In genomic region chr11:6457581-6458320, GRCh38 we compare ENCODE assay signal across 25 cellular contexts. TPM values are rescaled to one million over a fixed set of nuclear protein-coding genes. Genes with fewer than 3 reads are reported as not detected.
"Had no signal": no experiment of that assay in that cellular context is flagged by ENCODE, and none has a peak within 500 bp of the region (broad histone marks: within the 10 kb centered on the region; RNA-seq: fewer than 3 reads in every experiment).

No MANE protein-coding gene starts in this region.

- H3K27ac ChIP-seq: cardiac muscle cell, colonic mucosa, epithelial cell of prostate, left ventricle myocardium inferior, right lobe of liver, skin epidermis had no signal

- H3K4me3 Mint-ChIP-seq: activated CD4-positive, alpha-beta T cell treated with anti-CD3 and anti-CD28 coated beads for 36 hours; activated CD8-positive, alpha-beta T cell treated with anti-CD3 and anti-CD28 coated beads, Interleukin-2, amount 10 ng/mL, durations not matched to agents 7 days and 5 days; activated T-cell treated with anti-CD3 and anti-CD28 coated beads, Interleukin-2, amount 50 U/mL, for 72 hours; brain; mesothelial cell of epicardium; naive B cell; neural crest cell; stimulated activated naive CD8-positive, alpha-beta T cell treated with anti-CD3 and anti-CD28 coated beads, Interleukin-15, Interleukin-2, amounts not matched to agents 100 ng/mL and 50 ng/mL, for 24 hours had no signal

- H3K4me1 Mint-ChIP-seq: activated CD4-positive, alpha-beta T cell treated with anti-CD3 and anti-CD28 coated beads for 36 hours; brain; naive B cell; neural crest cell had no signal

- H3K4me1 ChIP-seq: colonic mucosa, left ventricle myocardium inferior, right lobe of liver had no signal

- H3K36me3 ChIP-seq: colonic mucosa had no signal

- DNase-seq: activated CD4-positive, alpha-beta T cell treated with anti-CD3 and anti-CD28 coated beads for 36 hours; activated CD4-positive, CD25-positive, alpha-beta regulatory T cell; activated CD8-positive, alpha-beta T cell treated with anti-CD3 and anti-CD28 coated beads, Interleukin-2, amount 10 ng/mL, durations not matched to agents 7 days and 5 days; activated naive CD4-positive, alpha-beta T cell; activated T-cell treated with anti-CD3 and anti-CD28 coated beads for 4 hours; activated T-cell treated with anti-CD3 and anti-CD28 coated beads, Interleukin-2, amount 50 U/mL, for 72 hours; cerebellar nuclear complex; colonic mucosa; effector CD8-positive, alpha-beta T cell; left ventricle myocardium inferior; mammary epithelial cell; naive B cell; right lobe of liver; stimulated activated CD4-positive, alpha-beta T cell treated with anti-CD3 and anti-CD28 coated beads, Interleukin-12 subunit alpha, Interleukin-12 subunit beta, amount 100 ng/mL, for 4 hours; stimulated activated CD4-positive, alpha-beta T cell treated with anti-CD3 and anti-CD28 coated beads, Interleukin-4, amount 100 ng/mL, for 1 hour; substantia nigra; T-helper 1 cell had no signal

- H3K9me3 Mint-ChIP-seq: activated naive CD4-positive, alpha-beta T cell treated with anti-CD3 and anti-CD28 coated beads, Interleukin-2, amount 50 U/mL, for 72 hours; activated T-cell treated with anti-CD3 and anti-CD28 coated beads, Interleukin-2, amount 50 U/mL, for 72 hours; brain; mesothelial cell of epicardium; naive B cell; neural crest cell; stimulated activated naive CD8-positive, alpha-beta T cell treated with anti-CD3 and anti-CD28 coated beads, Interleukin-15, Interleukin-2, amounts not matched to agents 100 ng/mL and 50 ng/mL, for 24 hours had no signal

- H3K27me3 Mint-ChIP-seq: activated CD4-positive, alpha-beta T cell treated with anti-CD3 and anti-CD28 coated beads for 36 hours; brain; naive B cell; stimulated activated naive CD8-positive, alpha-beta T cell treated with anti-CD3 and anti-CD28 coated beads, Interleukin-15, Interleukin-2, amounts not matched to agents 100 ng/mL and 50 ng/mL, for 24 hours had no signal

- H3K36me3 Mint-ChIP-seq: activated naive CD4-positive, alpha-beta T cell treated with anti-CD3 and anti-CD28 coated beads, Interleukin-2, amount 50 U/mL, for 72 hours; mesothelial cell of epicardium had no signal

- H3K27ac Mint-ChIP-seq: activated CD4-positive, alpha-beta T cell treated with anti-CD3 and anti-CD28 coated beads for 36 hours; activated CD8-positive, alpha-beta T cell treated with anti-CD3 and anti-CD28 coated beads, Interleukin-2, amount 10 ng/mL, durations not matched to agents 7 days and 5 days; activated T-cell treated with anti-CD3 and anti-CD28 coated beads, Interleukin-2, amount 50 U/mL, for 72 hours; brain; mesothelial cell of epicardium; stimulated activated naive CD8-positive, alpha-beta T cell treated with anti-CD3 and anti-CD28 coated beads, Interleukin-15, Interleukin-2, amounts not matched to agents 100 ng/mL and 50 ng/mL, for 24 hours had no signal

- H3K27me3 ChIP-seq: cardiac muscle cell, colonic mucosa, right lobe of liver had no signal

- H3K4me3 ChIP-seq: cardiac muscle cell, colonic mucosa, left ventricle myocardium inferior, right lobe of liver, skin epidermis had no signal

- H3K9me3 ChIP-seq: colonic mucosa, left ventricle myocardium inferior, right lobe of liver had no signal

- ATAC-seq: activated CD4-positive, alpha-beta T cell treated with anti-CD3 and anti-CD28 coated beads for 36 hours; activated CD8-positive, alpha-beta T cell treated with anti-CD3 and anti-CD28 coated beads, Interleukin-2, amount 10 ng/mL, durations not matched to agents 7 days and 5 days; activated naive CD4-positive, alpha-beta T cell treated with anti-CD3 and anti-CD28 coated beads, Interleukin-2, amount 50 U/mL, for 72 hours; activated T-cell treated with anti-CD3 and anti-CD28 coated beads, Interleukin-2, amount 50 U/mL, for 72 hours; right lobe of liver had no signal

RNA-seq across cellular contexts. Expression of gene HPX, which starts 17.0 kb away (rescaled TPM):
- total RNA-seq: activated CD8-positive, alpha-beta T cell treated with anti-CD3 and anti-CD28 coated beads, Interleukin-2, amount 10 ng/mL, durations not matched to agents 7 days and 5 days had no signal
